10 cellular contexts compared by ENCODE assay signal in the genomic region with DNA sequence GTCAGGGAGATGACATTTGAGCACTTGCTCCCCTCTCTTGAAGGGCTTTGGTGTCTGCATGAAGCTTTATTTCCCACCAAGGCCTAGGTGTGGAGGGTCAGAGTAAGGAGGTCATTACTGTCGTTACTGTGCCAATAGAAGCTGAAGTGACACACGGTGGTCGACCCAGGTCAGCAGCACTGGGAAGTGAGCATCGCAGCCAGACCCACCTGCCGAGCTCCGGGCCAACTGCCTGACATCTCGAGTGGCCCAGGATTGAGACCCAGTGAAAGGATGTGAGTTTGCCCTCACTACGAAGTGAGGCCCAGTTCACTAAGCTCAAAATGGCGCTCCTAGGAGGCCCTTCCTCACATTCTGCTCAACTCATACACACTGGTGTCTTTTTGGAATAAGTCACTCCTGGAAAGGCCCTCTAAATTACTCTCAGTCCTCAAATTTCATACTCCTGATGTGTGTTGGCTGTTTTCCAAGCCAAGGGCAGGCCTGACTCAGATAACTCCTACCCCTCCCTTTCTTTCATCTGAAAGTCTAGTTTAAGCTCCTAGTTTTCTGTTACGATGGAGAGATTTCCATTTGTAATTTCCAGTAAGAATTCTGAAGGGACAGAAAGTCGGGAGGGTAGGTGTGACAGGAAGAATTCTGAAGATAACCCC.
DNase-seq lines count a peak whose midpoint lies in the region; TF ChIP-seq lines count a peak whose summit lies in the region.
"Had no signal": no experiment of that assay in that cellular context is flagged by ENCODE, and none has a peak within 500 bp of the region (broad histone marks: within the 10 kb centered on the region; RNA-seq: fewer than 3 reads in every experiment).

No MANE protein-coding gene starts in this region.

- H3K9me3 Mint-ChIP-seq in nephron, result peaks cover 2% of the 10 kb centered on the region

- H3K27me3 Mint-ChIP-seq in nephron (ENCODE audit: low read depth), result peaks cover 5% of the 10 kb centered on the region

- H3K4me1 Mint-ChIP-seq in nephron, result peaks cover 78% of the 10 kb centered on the region

- H3K36me3 Mint-ChIP-seq in nephron (ENCODE audit: low read depth), result peaks cover 6% of the 10 kb centered on the region

- no peak overlapping the region for H3K4me3 Mint-ChIP-seq in nephron
- H3K4me3 Mint-ChIP-seq: neural progenitor cell had no signal

- DNase-seq in NCI-H1417 (lab: John Stamatoyannopoulos, UW), result peak in 2 of 3 experiments; percentile 10 to 21
- DNase-seq in NCI-H1417 treated with DMSO at 0.1 percent for 48 hours (lab: John Stamatoyannopoulos, UW), result no peak
- peak; percentile 87 for DNase-seq in NCI-H1105 treated with DMSO at 0.1 percent for 48 hours (lab: John Stamatoyannopoulos, UW)
- DNase-seq in astrocyte of the hippocampus (ENCODE audit: low read depth, low spot score), result peak; percentile 82
- DNase-seq in mucosa of gallbladder (ENCODE audit: low spot score), result no peak
- no peak for DNase-seq in HuH-7 (ENCODE audit: low spot score)
- no peak for DNase-seq in C1 segment of cervical spinal cord (lab: John Stamatoyannopoulos, UW)
- DNase-seq: activated CD8-positive, alpha-beta memory T cell treated with anti-CD3 and anti-CD28 coated beads, Interleukin-2, amount 50 U/mL, for 48 hours had no signal

- H3K27ac Mint-ChIP-seq in nephron, result peak overlapping the region; percentile 75 to 83 (median 77)

- TF ChIP-seq CTCF in nephron (IDR thresholded peaks at IDR 0.05; ENCODE audit: unreplicated experiment in 3 of 3), result no peak

Comparison
In these comparisons a context has a peak if more than half of its experiments do, and no peak if none do; other contexts are left out.
1. DNase-seq: peak in NCI-H1417 (2 of 3), NCI-H1105 treated with DMSO at 0.1 percent for 48 hours (single experiment) and astrocyte of the hippocampus (single experiment); none in NCI-H1417 treated with DMSO at 0.1 percent for 48 hours (single experiment), mucosa of gallbladder (single experiment), HuH-7 (single experiment) and C1 segment of cervical spinal cord (0 of 14).